ENCODE assay signal across 1 cellular context in the genomic region with DNA sequence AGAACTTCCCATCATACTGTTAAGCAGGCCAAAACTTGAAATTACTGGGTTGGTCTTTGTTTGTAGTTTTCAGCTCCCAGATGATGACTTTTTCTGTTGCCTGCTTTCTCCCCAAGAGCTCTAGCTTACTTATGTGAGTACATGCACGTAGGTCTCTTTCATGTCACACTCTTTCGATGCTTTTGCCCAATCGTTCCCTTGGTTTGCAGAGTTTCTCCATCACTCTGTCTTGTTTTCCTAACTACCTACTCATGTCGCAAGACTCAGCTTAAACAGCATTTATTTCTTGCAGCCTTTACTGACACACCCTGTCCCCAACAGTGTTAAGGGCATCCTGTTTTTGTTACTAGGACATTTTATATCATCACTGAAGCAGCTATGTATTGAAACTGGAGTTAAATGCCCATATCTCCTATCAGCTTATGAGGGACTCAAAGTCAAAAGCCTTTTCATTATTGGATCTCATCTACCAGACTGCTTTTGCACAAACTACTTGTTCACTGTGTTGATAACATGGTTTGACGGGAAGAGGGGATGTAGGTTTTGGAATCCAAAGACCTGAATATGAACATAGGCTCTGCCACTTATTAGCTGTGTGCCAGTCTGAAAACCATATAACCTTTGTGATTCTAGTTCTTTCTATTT.
TF ChIP-seq lines count a peak whose summit lies in the region.

No MANE protein-coding gene starts in this region.

TF ChIP-seq in liver, 16 proteins besides CTCF, POLR2A, EP300 and RAD21 (continued from another document):
- TF ChIP-seq, protein P1, sequence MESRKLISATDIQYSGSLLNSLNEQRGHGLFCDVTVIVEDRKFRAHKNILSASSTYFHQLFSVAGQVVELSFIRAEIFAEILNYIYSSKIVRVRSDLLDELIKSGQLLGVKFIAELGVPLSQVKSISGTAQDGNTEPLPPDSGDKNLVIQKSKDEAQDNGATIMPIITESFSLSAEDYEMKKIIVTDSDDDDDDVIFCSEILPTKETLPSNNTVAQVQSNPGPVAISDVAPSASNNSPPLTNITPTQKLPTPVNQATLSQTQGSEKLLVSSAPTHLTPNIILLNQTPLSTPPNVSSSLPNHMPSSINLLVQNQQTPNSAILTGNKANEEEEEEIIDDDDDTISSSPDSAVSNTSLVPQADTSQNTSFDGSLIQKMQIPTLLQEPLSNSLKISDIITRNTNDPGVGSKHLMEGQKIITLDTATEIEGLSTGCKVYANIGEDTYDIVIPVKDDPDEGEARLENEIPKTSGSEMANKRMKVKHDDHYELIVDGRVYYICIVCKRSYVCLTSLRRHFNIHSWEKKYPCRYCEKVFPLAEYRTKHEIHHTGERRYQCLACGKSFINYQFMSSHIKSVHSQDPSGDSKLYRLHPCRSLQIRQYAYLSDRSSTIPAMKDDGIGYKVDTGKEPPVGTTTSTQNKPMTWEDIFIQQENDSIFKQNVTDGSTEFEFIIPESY (IDR thresholded peaks at IDR 0.05), result no peak
- TF ChIP-seq GABPA (IDR thresholded peaks at IDR 0.05 in 1 of 2, conservative IDR thresholded peaks at IDR 0.05 in 1 of 2), result no peak
- peak in 1 of 2 donors; percentile 7 for TF ChIP-seq JUND (IDR thresholded peaks at IDR 0.05)
- TF ChIP-seq RXRA (IDR thresholded peaks at IDR 0.05), result peak in 1 of 2 donors; percentile 39
- TF ChIP-seq SP1 (IDR thresholded peaks at IDR 0.05), result peak; percentile 62
- TF ChIP-seq, protein P2, sequence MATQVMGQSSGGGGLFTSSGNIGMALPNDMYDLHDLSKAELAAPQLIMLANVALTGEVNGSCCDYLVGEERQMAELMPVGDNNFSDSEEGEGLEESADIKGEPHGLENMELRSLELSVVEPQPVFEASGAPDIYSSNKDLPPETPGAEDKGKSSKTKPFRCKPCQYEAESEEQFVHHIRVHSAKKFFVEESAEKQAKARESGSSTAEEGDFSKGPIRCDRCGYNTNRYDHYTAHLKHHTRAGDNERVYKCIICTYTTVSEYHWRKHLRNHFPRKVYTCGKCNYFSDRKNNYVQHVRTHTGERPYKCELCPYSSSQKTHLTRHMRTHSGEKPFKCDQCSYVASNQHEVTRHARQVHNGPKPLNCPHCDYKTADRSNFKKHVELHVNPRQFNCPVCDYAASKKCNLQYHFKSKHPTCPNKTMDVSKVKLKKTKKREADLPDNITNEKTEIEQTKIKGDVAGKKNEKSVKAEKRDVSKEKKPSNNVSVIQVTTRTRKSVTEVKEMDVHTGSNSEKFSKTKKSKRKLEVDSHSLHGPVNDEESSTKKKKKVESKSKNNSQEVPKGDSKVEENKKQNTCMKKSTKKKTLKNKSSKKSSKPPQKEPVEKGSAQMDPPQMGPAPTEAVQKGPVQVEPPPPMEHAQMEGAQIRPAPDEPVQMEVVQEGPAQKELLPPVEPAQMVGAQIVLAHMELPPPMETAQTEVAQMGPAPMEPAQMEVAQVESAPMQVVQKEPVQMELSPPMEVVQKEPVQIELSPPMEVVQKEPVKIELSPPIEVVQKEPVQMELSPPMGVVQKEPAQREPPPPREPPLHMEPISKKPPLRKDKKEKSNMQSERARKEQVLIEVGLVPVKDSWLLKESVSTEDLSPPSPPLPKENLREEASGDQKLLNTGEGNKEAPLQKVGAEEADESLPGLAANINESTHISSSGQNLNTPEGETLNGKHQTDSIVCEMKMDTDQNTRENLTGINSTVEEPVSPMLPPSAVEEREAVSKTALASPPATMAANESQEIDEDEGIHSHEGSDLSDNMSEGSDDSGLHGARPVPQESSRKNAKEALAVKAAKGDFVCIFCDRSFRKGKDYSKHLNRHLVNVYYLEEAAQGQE (IDR thresholded peaks at IDR 0.05), result peak; percentile 87
TF ChIP-seq in liver: peak in this region for 8.
